In the genomic region with DNA sequence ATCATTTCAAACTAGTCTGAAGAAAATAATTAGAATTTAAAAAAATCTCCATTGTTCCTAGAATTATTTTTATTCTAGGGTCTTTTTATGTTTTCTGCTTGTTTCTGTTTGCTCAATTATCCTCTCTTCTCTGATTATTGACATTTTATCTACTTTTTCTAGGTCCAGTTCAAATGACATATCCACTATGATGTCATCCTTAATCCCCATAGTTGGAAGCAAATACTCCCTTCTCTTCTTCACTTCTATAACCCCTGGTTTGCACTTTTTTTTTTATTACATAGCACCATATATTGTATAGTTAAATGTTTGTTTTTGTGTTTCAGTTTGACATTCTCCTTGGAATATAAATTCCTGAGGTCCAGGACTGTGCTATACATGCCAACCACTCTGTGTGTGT, we compare ENCODE assay signal across 32 cellular contexts.
"Had no signal": no experiment of that assay in that cellular context is flagged by ENCODE, and none has a peak within 500 bp of the region (broad histone marks: within the 10 kb centered on the region; RNA-seq: fewer than 3 reads in every experiment).

No MANE protein-coding gene starts in this region.

- H3K4me1 ChIP-seq: spleen, testis, transverse colon, upper lobe of right lung, uterus had no signal

- H3K27ac Mint-ChIP-seq: natural killer cell treated with Interleukin-12 subunit alpha and Interleukin-12 subunit beta and Interleukin-15 and Interleukin-18, amount 100 ng/mL, for 72 hours; nephron progenitor cell; progenitor cell of endocrine pancreas; stimulated activated memory B cell treated with anti-CD40 and anti-IgM and Interleukin-4, amounts not matched to agents 10 μg/mL and 1 μg/mL and 100 μg/mL, for 72 hours; stimulated activated naive CD8-positive, alpha-beta T cell treated with anti-CD3 and anti-CD28 coated beads, Interleukin-15, amount 100 ng/mL, for 72 hours; type B pancreatic cell had no signal

- H3K27me3 Mint-ChIP-seq: naive thymus-derived CD8-positive, alpha-beta T cell; progenitor cell of endocrine pancreas; stimulated activated memory B cell treated with anti-CD40 and anti-IgM and Interleukin-4, amounts not matched to agents 10 μg/mL and 1 μg/mL and 100 μg/mL, for 72 hours; stimulated activated naive CD8-positive, alpha-beta T cell treated with anti-CD3 and anti-CD28 coated beads, Interleukin-15, amount 100 ng/mL, for 72 hours; type B pancreatic cell had no signal

- H3K9me3 ChIP-seq: neutrophil, psoas muscle, spleen, suprapubic skin, testis, tibial artery, transverse colon, upper lobe of right lung, uterus had no signal

- H3K4me3 ChIP-seq: psoas muscle, skin epidermis, smooth muscle cell, spleen, suprapubic skin, testis, tibial artery, transverse colon, upper lobe of right lung, uterus had no signal

- ATAC-seq: naive thymus-derived CD8-positive, alpha-beta T cell; natural killer cell treated with Interleukin-12 subunit alpha and Interleukin-12 subunit beta and Interleukin-15 and Interleukin-18, amount 100 ng/mL, for 72 hours; psoas muscle; right cardiac atrium; sciatic nerve; stimulated activated memory B cell treated with anti-CD40 and anti-IgM and Interleukin-4, amounts not matched to agents 10 μg/mL and 1 μg/mL and 100 μg/mL, for 72 hours; stimulated activated naive CD8-positive, alpha-beta T cell treated with anti-CD3 and anti-CD28 coated beads, Interleukin-15, amount 100 ng/mL, for 72 hours; stimulated activated naive CD8-positive, alpha-beta T cell treated with anti-CD3 and anti-CD28 coated beads, Interleukin-15, Interleukin-2, amounts not matched to agents 100 U/mL and 50 U/mL, for 24 hours; upper lobe of right lung had no signal

- H3K4me3 Mint-ChIP-seq: naive thymus-derived CD8-positive, alpha-beta T cell; natural killer cell treated with Interleukin-12 subunit alpha and Interleukin-12 subunit beta and Interleukin-15 and Interleukin-18, amount 100 ng/mL, for 72 hours; nephron progenitor cell; neural crest cell; stimulated activated memory B cell treated with anti-CD40 and anti-IgM and Interleukin-4, amounts not matched to agents 10 μg/mL and 1 μg/mL and 100 μg/mL, for 72 hours; stimulated activated naive CD8-positive, alpha-beta T cell treated with anti-CD3 and anti-CD28 coated beads, Interleukin-15, amount 100 ng/mL, for 72 hours; type B pancreatic cell had no signal

- H3K27ac ChIP-seq: neutrophil, parathyroid adenoma, psoas muscle, skin epidermis, spleen, suprapubic skin, testis, tibial artery, transverse colon, upper lobe of right lung, uterus had no signal

- H3K27me3 ChIP-seq: neutrophil, spleen, suprapubic skin, testis, tibial artery, transverse colon, upper lobe of right lung, uterus had no signal

- DNase-seq: naive thymus-derived CD8-positive, alpha-beta T cell; nephron progenitor cell; nucleus accumbens; posterior cingulate gyrus; psoas muscle; right cardiac atrium; spleen; stimulated activated CD4-positive, alpha-beta T cell treated with anti-CD3 and anti-CD28 coated beads, Interleukin-12 subunit alpha, Interleukin-12 subunit beta, amount 100 ng/mL, for 4 hours; stimulated activated CD4-positive, alpha-beta T cell treated with anti-CD3 and anti-CD28 coated beads, Interleukin-1b, Interleukin-23, amount 100 ng/mL, for 48 hours; stimulated activated CD4-positive, alpha-beta T cell treated with anti-CD3 and anti-CD28 coated beads, Interleukin-4, amount 100 ng/mL, for 1 hour; stimulated activated CD4-positive, alpha-beta T cell treated with anti-CD3 and anti-CD28 coated beads, Interleukin-4, amount 100 ng/mL, for 4 hours; stimulated activated CD8-positive, alpha-beta memory T cell treated with anti-CD3 and anti-CD28 coated beads, Interleukin-4, amount 100 ng/mL, for 48 hours; stimulated activated naive CD4-positive, alpha-beta T cell; stimulated activated naive CD8-positive, alpha-beta T cell treated with anti-CD3 and anti-CD28 coated beads, Interleukin-15, amount 100 ng/mL, for 72 hours; stimulated activated naive CD8-positive, alpha-beta T cell treated with anti-CD3 and anti-CD28 coated beads, Interleukin-15, Interleukin-2, amounts not matched to agents 100 U/mL and 50 U/mL, for 24 hours; substantia nigra; testis; tibial artery; transverse colon; upper lobe of right lung; uterus had no signal

- H3K36me3 ChIP-seq: neutrophil, spleen, suprapubic skin, tibial artery, transverse colon, upper lobe of right lung, uterus had no signal

- H3K36me3 Mint-ChIP-seq: naive thymus-derived CD8-positive, alpha-beta T cell; natural killer cell treated with Interleukin-12 subunit alpha and Interleukin-12 subunit beta and Interleukin-15 and Interleukin-18, amount 100 ng/mL, for 72 hours; stimulated activated memory B cell treated with anti-CD40 and anti-IgM and Interleukin-4, amounts not matched to agents 10 μg/mL and 1 μg/mL and 100 μg/mL, for 72 hours; type B pancreatic cell had no signal

- H3K9me3 Mint-ChIP-seq: naive thymus-derived CD8-positive, alpha-beta T cell; natural killer cell treated with Interleukin-12 subunit alpha and Interleukin-12 subunit beta and Interleukin-15 and Interleukin-18, amount 100 ng/mL, for 72 hours; neural crest cell; stimulated activated memory B cell treated with anti-CD40 and anti-IgM and Interleukin-4, amounts not matched to agents 10 μg/mL and 1 μg/mL and 100 μg/mL, for 72 hours; stimulated activated naive CD8-positive, alpha-beta T cell treated with anti-CD3 and anti-CD28 coated beads, Interleukin-15, amount 100 ng/mL, for 72 hours; type B pancreatic cell had no signal
